Comparison of ENCODE assay signal across 15 cellular contexts in genomic region chr20:48107560-48107959, GRCh38.
DNase-seq lines count a peak whose midpoint lies in the region; TF ChIP-seq lines count a peak whose summit lies in the region.
"Had no signal": no experiment of that assay in that cellular context is flagged by ENCODE, and none has a peak within 500 bp of the region (broad histone marks: within the 10 kb centered on the region; RNA-seq: fewer than 3 reads in every experiment).

No MANE protein-coding gene starts in this region.

- H3K4me1 ChIP-seq in Peyer's patch (no peaks in the 10 kb centered on the region), tibial artery (no peaks in the 10 kb centered on the region)
- H3K4me1 ChIP-seq: SJSA1 had no signal

- H3K4me3 ChIP-seq in fibroblast of mammary gland (ENCODE audit: control insufficient read depth, low read depth, low read length) (no peak overlapping the region), Peyer's patch (no peak overlapping the region), tibial artery (no peak overlapping the region)
- H3K4me3 ChIP-seq: SJSA1 had no signal

- H3K36me3 ChIP-seq in Peyer's patch (no peaks in the 10 kb centered on the region), tibial artery (no peaks in the 10 kb centered on the region)
- H3K36me3 ChIP-seq: SJSA1 had no signal

- H3K27ac ChIP-seq in Peyer's patch, result no peak overlapping the region
- no peak overlapping the region for H3K27ac ChIP-seq in tibial artery
- H3K27ac ChIP-seq: SJSA1 had no signal

- TF ChIP-seq CTCF in fibroblast of mammary gland (conservative IDR thresholded peaks at IDR 0.05; ENCODE audit: control insufficient read depth, insufficient read depth, low read depth, low read length) (no peak), Peyer's patch (IDR thresholded peaks at IDR 0.05) (no peak), tibial artery (IDR thresholded peaks at IDR 0.05) (no peak)

- H3K9me3 ChIP-seq in Peyer's patch, result no peaks in the 10 kb centered on the region
- peaks cover 0 to 8% (median 0%) of the 10 kb centered on the region in 3 donors for H3K9me3 ChIP-seq in tibial artery

- intact Hi-C loops in tibial artery (cut with DNase I; ENCODE audit: low total_unique reads), result no loop called here

- H3K27me3 ChIP-seq in Peyer's patch, result no peaks in the 10 kb centered on the region
- peaks cover 0 to 5% of the 10 kb centered on the region in 2 donors for H3K27me3 ChIP-seq in tibial artery

- no peak for TF ChIP-seq POLR2A in Peyer's patch (IDR thresholded peaks at IDR 0.05)

- DNase-seq in EL (peak; percentile 31), amniotic epithelial cell (ENCODE audit: low read depth) (peak; percentile 11), fibroblast of mammary gland (ENCODE audit: low read depth) (peak; percentile 56), pulmonary artery endothelial cell (ENCODE audit: low read depth, low spot score) (peak; percentile 24), Peyer's patch (no peak), tibial artery (no peak), NCI-H2171 treated with DMSO at 0.1 percent for 48 hours (lab: John Stamatoyannopoulos, UW) (no peak), NCI-H2171 (lab: John Stamatoyannopoulos, UW) (no peak)
- DNase-seq: ACHN; CD8-positive, alpha-beta T cell; H7; NCI-H1436; NCI-H2029 treated with DMSO at 0.1 percent for 48 hours; NCI-H524 had no signal

Comparison
In these comparisons a context has a peak if more than half of its experiments do, and no peak if none do; other contexts are left out.
1. DNase-seq: peak in EL (single experiment), amniotic epithelial cell (single experiment), fibroblast of mammary gland (single experiment) and pulmonary artery endothelial cell (single experiment); none in Peyer's patch (0 of 3), tibial artery (0 of 2), NCI-H2171 treated with DMSO at 0.1 percent for 48 hours (single experiment) and NCI-H2171 (single experiment).